Comparison of ENCODE assay signal across 9 cellular contexts in the genomic region with DNA sequence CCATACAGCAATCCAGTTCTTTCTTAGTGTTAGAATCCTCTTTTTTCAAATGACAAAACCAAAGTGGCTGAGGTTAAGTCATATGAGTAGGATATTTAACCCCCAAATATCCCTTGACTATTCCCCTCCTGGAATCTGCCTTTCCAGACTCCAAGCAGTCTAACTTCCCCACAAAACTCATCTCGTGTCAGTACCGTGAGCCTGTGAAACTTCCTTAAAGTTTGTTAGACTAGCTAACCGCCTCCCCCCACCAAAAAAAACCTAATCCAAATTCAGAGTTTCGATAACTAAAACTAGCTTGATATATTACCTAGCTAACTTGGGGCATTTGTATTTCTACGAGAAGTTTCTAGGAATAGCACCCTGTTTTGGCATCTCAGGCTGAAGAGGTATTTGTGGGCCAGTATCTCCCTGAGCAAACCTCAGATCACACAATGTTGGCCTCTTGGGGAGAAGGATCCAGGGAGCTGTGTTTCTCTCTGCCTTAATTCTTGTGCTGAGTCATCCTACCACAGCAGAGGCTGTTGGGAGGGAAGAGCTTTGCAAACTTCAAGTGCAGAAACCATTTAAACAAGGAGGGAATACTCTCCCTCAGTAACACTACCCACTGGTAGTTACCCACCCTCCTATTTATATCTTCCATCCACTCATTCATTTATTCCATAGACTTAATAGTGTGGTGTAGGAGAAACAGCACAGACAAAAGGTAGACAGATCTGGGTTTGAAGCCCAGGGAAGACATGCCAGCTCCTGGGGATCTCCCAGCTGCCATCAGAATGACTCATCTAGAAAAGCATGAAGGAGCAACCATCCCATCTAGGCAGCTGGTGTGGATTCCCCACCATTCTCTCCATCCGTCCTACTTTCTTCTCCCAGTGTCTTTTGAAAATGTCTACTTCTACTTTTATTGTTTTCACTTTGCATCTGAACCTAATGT. TPM values are rescaled to one million over a fixed set of nuclear protein-coding genes. Genes with fewer than 3 reads are reported as not detected.
A peak's percentile ranks its signal among the peaks of the same experiment; 100 is the strongest.
DNase-seq lines count a peak whose midpoint lies in the region; ATAC-seq and TF ChIP-seq lines count a peak whose summit lies in the region.
"Had no signal": no experiment of that assay in that cellular context is flagged by ENCODE, and none has a peak within 500 bp of the region (broad histone marks: within the 10 kb centered on the region; RNA-seq: fewer than 3 reads in every experiment).

No MANE protein-coding gene starts in this region.

- no peak overlapping the region for H3K27ac Mint-ChIP-seq in activated CD8-positive, alpha-beta T cell treated with anti-CD3 and anti-CD28 coated beads, Interleukin-2, amount 10 ng/mL, durations not matched to agents 7 days and 5 days

- H3K79me2 ChIP-seq in OCI-LY3 (ENCODE audit: low read length), result no peaks in the 10 kb centered on the region

- no peak for TF ChIP-seq CTCF in OCI-LY3 (IDR thresholded peaks at IDR 0.05; ENCODE audit: low read depth, low read length)
- no peak for TF ChIP-seq CTCF in foreskin fibroblast (IDR thresholded peaks at IDR 0.05; ENCODE audit: low read depth, low read length)

- H3K4me1 Mint-ChIP-seq in activated CD8-positive, alpha-beta T cell treated with anti-CD3 and anti-CD28 coated beads, Interleukin-2, amount 10 ng/mL, durations not matched to agents 7 days and 5 days (ENCODE audit: low read depth), result peaks cover 18% of the 10 kb centered on the region

- no peaks in the 10 kb centered on the region for H3K36me3 Mint-ChIP-seq in activated CD8-positive, alpha-beta T cell treated with anti-CD3 and anti-CD28 coated beads, Interleukin-2, amount 10 ng/mL, durations not matched to agents 7 days and 5 days (ENCODE audit: low read depth)

- ATAC-seq in HG02759 (IDR thresholded peaks at IDR 0.05; ENCODE audit: unreplicated experiment) (peak; percentile 76), HG03520 (IDR thresholded peaks at IDR 0.05; ENCODE audit: unreplicated experiment) (no peak)
- ATAC-seq in activated CD8-positive, alpha-beta T cell treated with anti-CD3 and anti-CD28 coated beads, Interleukin-2, amount 10 ng/mL, durations not matched to agents 7 days and 5 days, result no peak

- H3K27me3 ChIP-seq in OCI-LY3 (ENCODE audit: low read depth, low read length), result no peaks in the 10 kb centered on the region
- H3K27me3 ChIP-seq: neutrophil had no signal

- peak overlapping the region; percentile 85 for H3K27ac ChIP-seq in OCI-LY3 (ENCODE audit: low read length)
- H3K27ac ChIP-seq: neutrophil had no signal

- no peaks in the 10 kb centered on the region for H3K9me3 Mint-ChIP-seq in activated CD8-positive, alpha-beta T cell treated with anti-CD3 and anti-CD28 coated beads, Interleukin-2, amount 10 ng/mL, durations not matched to agents 7 days and 5 days (ENCODE audit: insufficient read depth)

- DNase-seq in NCI-H82 (lab: John Stamatoyannopoulos, UW) (peak; percentile 1), NCI-H82 treated with DMSO at 0.1 percent for 48 hours (lab: John Stamatoyannopoulos, UW; ENCODE audit: unreplicated experiment) (no peak), foreskin fibroblast (peak; percentile 61 to 86), NCI-H2081 (lab: John Stamatoyannopoulos, UW) (no peak)
- no peak for DNase-seq in activated CD8-positive, alpha-beta T cell treated with anti-CD3 and anti-CD28 coated beads, Interleukin-2, amount 10 ng/mL, durations not matched to agents 7 days and 5 days

- no peaks in the 10 kb centered on the region for H3K27me3 Mint-ChIP-seq in activated CD8-positive, alpha-beta T cell treated with anti-CD3 and anti-CD28 coated beads, Interleukin-2, amount 10 ng/mL, durations not matched to agents 7 days and 5 days (ENCODE audit: low read depth)

- no peak overlapping the region for H3K4me3 Mint-ChIP-seq in activated CD8-positive, alpha-beta T cell treated with anti-CD3 and anti-CD28 coated beads, Interleukin-2, amount 10 ng/mL, durations not matched to agents 7 days and 5 days

- peak overlapping the region; percentile 71 for H3K4me2 ChIP-seq in OCI-LY3 (ENCODE audit: low read length)

- no peaks in the 10 kb centered on the region for H4K20me1 ChIP-seq in OCI-LY3 (ENCODE audit: insufficient read depth, low read length)

- CTCF ChIA-PET in activated CD8-positive, alpha-beta T cell treated with anti-CD3 and anti-CD28 coated beads, Interleukin-2, amount 10 ng/mL, durations not matched to agents 7 days and 5 days (lab: Charles Lee), result no interaction called here

- H3K4me1 ChIP-seq in OCI-LY3 (ENCODE audit: low read length), result peaks cover 76% of the 10 kb centered on the region

- POLR2A ChIA-PET in activated CD8-positive, alpha-beta T cell treated with anti-CD3 and anti-CD28 coated beads, Interleukin-2, amount 10 ng/mL, durations not matched to agents 7 days and 5 days (lab: Charles Lee), result no interaction called here

- peaks cover 21% of the 10 kb centered on the region for H3K36me3 ChIP-seq in OCI-LY3 (replicated peaks; ENCODE audit: low read depth, low read length)

- H3K4me3 ChIP-seq in OCI-LY3 (ENCODE audit: low read length) (peak overlapping the region; percentile 46), foreskin fibroblast (ENCODE audit: low read depth in 1 of 2, low read length in 2 of 2) (no peak overlapping the region)

- H2AFZ ChIP-seq in OCI-LY3 (ENCODE audit: low read depth, low read length), result no peak overlapping the region

- H3K9me3 ChIP-seq in OCI-LY3 (ENCODE audit: insufficient read depth, low read length), result peaks cover 8% of the 10 kb centered on the region; the same call in 1 of the 2 replicates
- H3K9me3 ChIP-seq: neutrophil had no signal

- peak overlapping the region; percentile 39; the same call in 1 of the 2 replicates for H3K9ac ChIP-seq in OCI-LY3 (ENCODE audit: low read length)

RNA-seq across cellular contexts. Expression of gene TXK, which starts 39.3 kb away (rescaled TPM):
- total RNA-seq in activated CD8-positive, alpha-beta T cell treated with anti-CD3 and anti-CD28 coated beads, Interleukin-2, amount 10 ng/mL, durations not matched to agents 7 days and 5 days, result 10 to 100 TPM; 60.6 to 63.6 TPM

Comparison
In these comparisons a context has a peak if more than half of its experiments do, and no peak if none do; other contexts are left out.
1. DNase-seq: peak in NCI-H82 (single experiment) and foreskin fibroblast (2 of 2); none in NCI-H82 treated with DMSO at 0.1 percent for 48 hours (single experiment), NCI-H2081 (0 of 2) and activated CD8-positive, alpha-beta T cell treated with anti-CD3 and anti-CD28 coated beads, Interleukin-2, amount 10 ng/mL, durations not matched to agents 7 days and 5 days (single experiment).